In the genomic region with DNA sequence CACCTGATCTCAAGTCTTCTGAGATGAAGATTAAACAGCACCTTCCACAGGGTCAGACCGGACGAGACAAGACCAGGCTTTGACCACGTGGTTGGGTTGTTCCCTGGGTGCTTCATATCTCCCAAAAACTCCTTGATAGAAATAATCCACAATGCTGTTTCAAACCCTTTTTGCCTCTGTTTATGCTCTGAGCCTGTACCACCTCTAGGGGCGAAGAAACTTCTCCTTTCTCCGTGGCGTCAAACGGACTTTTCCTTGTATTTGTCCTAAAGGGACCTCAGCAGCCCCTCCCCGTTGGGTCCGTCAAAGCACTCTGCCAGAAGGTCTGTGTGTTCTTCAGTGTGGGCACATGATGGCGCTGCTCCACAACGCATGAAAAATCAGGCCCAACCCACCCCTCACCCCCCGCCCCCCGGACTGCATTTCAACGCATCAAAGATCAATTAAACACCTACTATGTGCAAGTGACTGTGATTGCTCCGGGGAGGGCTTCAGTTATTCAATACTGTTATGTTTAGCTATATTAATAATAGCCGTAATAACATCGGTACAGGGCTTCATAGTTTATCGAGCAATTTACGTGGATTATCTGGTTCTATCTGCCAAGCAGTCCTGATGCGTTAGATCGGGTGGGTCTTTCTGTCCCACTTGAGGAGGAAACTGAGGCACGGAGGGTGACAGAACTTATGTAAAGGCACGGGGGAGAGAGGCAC, we compare ENCODE assay signal across 8 cellular contexts. TPM values are rescaled to one million over a fixed set of nuclear protein-coding genes. Genes with fewer than 3 reads are reported as not detected.
A peak's percentile ranks its signal among the peaks of the same experiment; 100 is the strongest.
DNase-seq lines count a peak whose midpoint lies in the region; ATAC-seq and TF ChIP-seq lines count a peak whose summit lies in the region.

No MANE protein-coding gene starts in this region.

- POLR2A ChIA-PET in activated CD8-positive, alpha-beta T cell treated with anti-CD3 and anti-CD28 coated beads, Interleukin-2, amount 10 ng/mL, durations not matched to agents 7 days and 5 days (lab: Charles Lee), result no interaction called here

- CTCF ChIA-PET in activated CD8-positive, alpha-beta T cell treated with anti-CD3 and anti-CD28 coated beads, Interleukin-2, amount 10 ng/mL, durations not matched to agents 7 days and 5 days (lab: Charles Lee), result interaction anchor here (1.1 to 2.3 kb wide), 3 partner anchors 236 to 310 kb away, joined by 3 to 5 read pairs (median 3); no protein-coding TSS in a partner anchor

- no peaks in the 10 kb centered on the region for H3K9me3 Mint-ChIP-seq in activated CD8-positive, alpha-beta T cell treated with anti-CD3 and anti-CD28 coated beads, Interleukin-2, amount 10 ng/mL, durations not matched to agents 7 days and 5 days (ENCODE audit: insufficient read depth)

- no peak overlapping the region for H3K27ac Mint-ChIP-seq in activated CD8-positive, alpha-beta T cell treated with anti-CD3 and anti-CD28 coated beads, Interleukin-2, amount 10 ng/mL, durations not matched to agents 7 days and 5 days

- H3K36me3 Mint-ChIP-seq in activated CD8-positive, alpha-beta T cell treated with anti-CD3 and anti-CD28 coated beads, Interleukin-2, amount 10 ng/mL, durations not matched to agents 7 days and 5 days (ENCODE audit: low read depth), result no peaks in the 10 kb centered on the region

- H3K27me3 Mint-ChIP-seq in activated CD8-positive, alpha-beta T cell treated with anti-CD3 and anti-CD28 coated beads, Interleukin-2, amount 10 ng/mL, durations not matched to agents 7 days and 5 days (ENCODE audit: low read depth), result peaks cover 9% of the 10 kb centered on the region

- peaks cover 36% of the 10 kb centered on the region for H3K4me1 Mint-ChIP-seq in activated CD8-positive, alpha-beta T cell treated with anti-CD3 and anti-CD28 coated beads, Interleukin-2, amount 10 ng/mL, durations not matched to agents 7 days and 5 days (ENCODE audit: low read depth)

- TF ChIP-seq CTCF in GM10266 (IDR thresholded peaks at IDR 0.05; ENCODE audit: control insufficient read depth, insufficient read depth, low read depth, missing control alignments), result peak; percentile 62

- DNase-seq in ACHN (peak; percentile 78), GM10266 (ENCODE audit: extremely low spot score) (peak; percentile 61), NCI-H2227 (lab: John Stamatoyannopoulos, UW; ENCODE audit: unreplicated experiment) (peak; percentile 72), glomerular visceral epithelial cell (ENCODE audit: extremely low spot score) (peak; percentile 54), retina (peak; percentile 42)
- peak; percentile 50 for DNase-seq in activated CD8-positive, alpha-beta T cell treated with anti-CD3 and anti-CD28 coated beads, Interleukin-2, amount 10 ng/mL, durations not matched to agents 7 days and 5 days

- ATAC-seq in activated CD8-positive, alpha-beta T cell treated with anti-CD3 and anti-CD28 coated beads, Interleukin-2, amount 10 ng/mL, durations not matched to agents 7 days and 5 days, result no peak
- ATAC-seq in GM21786 (IDR thresholded peaks at IDR 0.05; ENCODE audit: unreplicated experiment) (no peak), HG02678 (IDR thresholded peaks at IDR 0.05; ENCODE audit: unreplicated experiment) (no peak)

- in situ Hi-C loops in ACHN (cut with HindIII; ENCODE audit: low pct_ligation_motif_present, low pct_unique_long_range_greater_than_20kb, low sequenced_read_pairs), result loop anchor here (10.0 kb wide), 1 partner anchor 229 kb away; the partner anchor contains the start of gene IFT27

- no peak overlapping the region for H3K4me3 Mint-ChIP-seq in activated CD8-positive, alpha-beta T cell treated with anti-CD3 and anti-CD28 coated beads, Interleukin-2, amount 10 ng/mL, durations not matched to agents 7 days and 5 days

RNA-seq across cellular contexts. Expression of gene EIF3D, which starts 17.3 kb away (rescaled TPM):
- 100 to 1,000 TPM; 186 to 190 TPM for total RNA-seq in activated CD8-positive, alpha-beta T cell treated with anti-CD3 and anti-CD28 coated beads, Interleukin-2, amount 10 ng/mL, durations not matched to agents 7 days and 5 days

RNA-seq across cellular contexts. Expression of gene FOXRED2, which starts 39.4 kb away (rescaled TPM):
- 10 to 100 TPM; 19.0 to 20.3 TPM for total RNA-seq in activated CD8-positive, alpha-beta T cell treated with anti-CD3 and anti-CD28 coated beads, Interleukin-2, amount 10 ng/mL, durations not matched to agents 7 days and 5 days
